Comparison of ENCODE assay signal across 14 cellular contexts in genomic region chr6:12047304-12047703, GRCh38. TPM values are rescaled to one million over a fixed set of nuclear protein-coding genes. Genes with fewer than 3 reads are reported as not detected.
A peak's percentile ranks its signal among the peaks of the same experiment; 100 is the strongest.
DNase-seq lines count a peak whose midpoint lies in the region; ATAC-seq, FAIRE-seq and TF ChIP-seq lines count a peak whose summit lies in the region.
"Had no signal": no experiment of that assay in that cellular context is flagged by ENCODE, and none has a peak within 500 bp of the region (broad histone marks: within the 10 kb centered on the region; RNA-seq: fewer than 3 reads in every experiment).

No MANE protein-coding gene starts in this region.

- intact Hi-C loops in CD4-positive, alpha-beta memory T cell (cut with micrococcal nuclease), result no loop called here
- intact Hi-C loops in IMR-90 (cut with micrococcal nuclease), result no loop called here
- intact Hi-C loops in lower lobe of right lung (cut with DNase I), result no loop called here

- CTCF ChIA-PET in CD4-positive, alpha-beta memory T cell (lab: Charles Lee; ENCODE audit: partially characterized antibody), result interaction anchor here (0.8 to 1.1 kb wide), 2 partner anchors 10 to 186 kb away, joined by 3 read pairs; no protein-coding TSS in a partner anchor
- CTCF ChIA-PET in IMR-90 (lab: Yijun Ruan, JAX), result no interaction called here

- H2BK15ac ChIP-seq in IMR-90 (ENCODE audit: low read depth, low read length), result no peak overlapping the region

- 0 out of 2 replicates have a peak overlapping the region, but pooled peaks have one; percentile 39 for H3K14ac ChIP-seq in IMR-90 (replicated peaks; ENCODE audit: low read depth, low read length)

- no peak for TF ChIP-seq RAD21 in IMR-90 (IDR thresholded peaks at IDR 0.05; ENCODE audit: low read length)

- peaks cover 37% of the 10 kb centered on the region for H3K4me1 ChIP-seq in CD4-positive, alpha-beta memory T cell (ENCODE audit: insufficient read depth, low read length)
- H3K4me1 ChIP-seq in IMR-90 (ENCODE audit: control insufficient read depth, insufficient read depth, low read length) (peaks cover 12% of the 10 kb centered on the region), lower lobe of right lung (peaks cover 17% of the 10 kb centered on the region)
- peaks cover 3% of the 10 kb centered on the region for H3K4me1 ChIP-seq in effector memory CD4-positive, alpha-beta T cell (ENCODE audit: control insufficient read depth, insufficient read depth, low read length, poor library complexity, severe bottlenecking)

- BruUV-seq in IMR-90 (replicated peaks; lab: Mats Ljungman, UMichigan), result no TSS peak

- 0 out of 2 replicates have a peak overlapping the region, but pooled peaks have one; percentile 5 for H2BK20ac ChIP-seq in IMR-90 (ENCODE audit: low read depth, low read length)

- dilution Hi-C loops in IMR-90 (cut with HindIII; ENCODE audit: low sequenced_read_pairs, unreplicated experiment), result no loop called here

- H3K27ac Mint-ChIP-seq in CD4-positive, alpha-beta memory T cell, result peak overlapping the region in 5 of 7 donors; percentile 2 to 86 (median 39)

- WGBS in IMR-90 (ENCODE audit: extremely low coverage in 2 of 2, insufficient read length in 1 of 2), 2 experiments, result 92% methylated on average over 6 of the region's 9 CpGs; no CpG with 5 or more reads in 1 of the 2 experiments

- H4K20me1 ChIP-seq in IMR-90 (ENCODE audit: insufficient read depth, low read length), result 0 out of 2 replicates have a peak, but pooled peaks cover 3% of the 10 kb centered on the region

- no peak overlapping the region for H2BK5ac ChIP-seq in IMR-90 (ENCODE audit: low read depth, low read length, poor library complexity, severe bottlenecking)

- in situ Hi-C loops in IMR-90 (cut with MboI; ENCODE audit: low sequenced_read_pairs), result no loop called here

- H3K9ac ChIP-seq in IMR-90 (ENCODE audit: low read depth, low read length), result no peak overlapping the region
- H3K9ac ChIP-seq: BLaER1 had no signal

- peak overlapping the region; percentile 40; the same call in 1 of the 2 replicates for H3K4ac ChIP-seq in IMR-90 (ENCODE audit: low read depth, low read length)

- no peak for FAIRE-seq in GM12892 (lab: Jason Lieb, UNC)

- no peak for TF ChIP-seq CTCF in IMR-90 (conservative IDR thresholded peaks at IDR 0.05; ENCODE audit: low read depth, low read length)
- TF ChIP-seq CTCF in lower lobe of right lung (IDR thresholded peaks at IDR 0.05), result no peak

- no peak overlapping the region for H3K27ac ChIP-seq in CD4-positive, alpha-beta memory T cell (ENCODE audit: low read depth, low read length)
- H3K27ac ChIP-seq in IMR-90 (ENCODE audit: insufficient read depth, low read length) (no peak overlapping the region), lower lobe of right lung (peak overlapping the region; percentile 21)
- no peak overlapping the region for H3K27ac ChIP-seq in effector memory CD4-positive, alpha-beta T cell (ENCODE audit: insufficient read depth, low read length, poor library complexity, severe bottlenecking)
- H3K27ac ChIP-seq: BLaER1 had no signal

- H2BK120ac ChIP-seq in IMR-90 (ENCODE audit: low read depth, low read length), result no peak overlapping the region

- ATAC-seq in IMR-90 (ENCODE audit: low read depth) (no peak), lower lobe of right lung (peak in 1 of 2 donors; percentile 57), GM18868 (IDR thresholded peaks at IDR 0.05; ENCODE audit: unreplicated experiment) (no peak), GM21390 (IDR thresholded peaks at IDR 0.05; ENCODE audit: unreplicated experiment) (no peak)
- ATAC-seq: heart right ventricle, left cardiac atrium had no signal

- no peaks in the 10 kb centered on the region for H3K27me3 ChIP-seq in CD4-positive, alpha-beta memory T cell (ENCODE audit: insufficient read depth, low read length)
- no peaks in the 10 kb centered on the region for H3K27me3 ChIP-seq in IMR-90 (ENCODE audit: control insufficient read depth, insufficient read depth, low read length)
- H3K27me3 ChIP-seq in lower lobe of right lung (ENCODE audit: low read depth), result no peaks in the 10 kb centered on the region
- no peaks in the 10 kb centered on the region for H3K27me3 ChIP-seq in effector memory CD4-positive, alpha-beta T cell (replicated peaks; ENCODE audit: control insufficient read depth, insufficient read depth, low read length, poor library complexity, severe bottlenecking)
- H3K27me3 ChIP-seq: BLaER1, heart right ventricle had no signal

- POLR2A ChIA-PET in CD4-positive, alpha-beta memory T cell (lab: Charles Lee; ENCODE audit: partially characterized antibody), result interaction anchor here (2.0 kb wide), 1 partner anchor 34 kb away, joined by 8 read pairs; no protein-coding TSS in a partner anchor
- POLR2A ChIA-PET in IMR-90 (lab: Charles Lee; ENCODE audit: unreplicated experiment), result no interaction called here

- H3K4me2 ChIP-seq in IMR-90 (ENCODE audit: low read depth, low read length), result no peak overlapping the region
- H3K4me2 ChIP-seq: BLaER1 had no signal

- peak overlapping the region; percentile 57 for H2AK9ac ChIP-seq in IMR-90 (replicated peaks; ENCODE audit: low read depth, low read length, poor library complexity)

- H3K36me3 ChIP-seq in CD4-positive, alpha-beta memory T cell (ENCODE audit: insufficient read depth, low read length), result no peaks in the 10 kb centered on the region
- H3K36me3 ChIP-seq in IMR-90 (ENCODE audit: control insufficient read depth, insufficient read depth, low read length) (no peaks in the 10 kb centered on the region), lower lobe of right lung (no peaks in the 10 kb centered on the region)
- H3K36me3 ChIP-seq in effector memory CD4-positive, alpha-beta T cell (ENCODE audit: control insufficient read depth, insufficient read depth, low read length), result no peaks in the 10 kb centered on the region
- H3K36me3 ChIP-seq: heart right ventricle had no signal

- no peak overlapping the region for H4K8ac ChIP-seq in IMR-90 (ENCODE audit: low read depth in 2 of 2, low read length in 2 of 2)

- peaks cover 30 to 65% (median 52%) of the 10 kb centered on the region in 4 donors for H3K4me1 Mint-ChIP-seq in CD4-positive, alpha-beta memory T cell

- no peak overlapping the region for H3K56ac ChIP-seq in IMR-90 (ENCODE audit: extremely low read depth, insufficient read depth, low read length)

- no peak overlapping the region; the same call in 1 of the 2 replicates for H4K91ac ChIP-seq in IMR-90 (ENCODE audit: insufficient read depth, low read depth, low read length)

- H2AFZ ChIP-seq in IMR-90 (replicated peaks; ENCODE audit: low read length, poor library complexity), result no peak overlapping the region

- TF ChIP-seq POLR2A in GM12892 (IDR thresholded peaks at IDR 0.05; ENCODE audit: low read depth, low read length), result peak; percentile 60; the same call in 1 of the 2 replicates
- TF ChIP-seq POLR2A in IMR-90 (IDR thresholded peaks at IDR 0.05; ENCODE audit: low read depth, low read length), result no peak

- no peak overlapping the region for H3K4me3 ChIP-seq in CD4-positive, alpha-beta memory T cell (ENCODE audit: low read length in 2 of 2)
- H3K4me3 ChIP-seq in IMR-90 (ENCODE audit: insufficient read depth, low read depth, low read length), result no peak overlapping the region
- H3K4me3 ChIP-seq in lower lobe of right lung, result no peak overlapping the region
- H3K4me3 ChIP-seq in effector memory CD4-positive, alpha-beta T cell (ENCODE audit: insufficient read depth, low read depth, low read length, poor library complexity, severe bottlenecking), result no peak overlapping the region
- H3K4me3 ChIP-seq: BLaER1, heart right ventricle had no signal

- no peak overlapping the region for H3K23ac ChIP-seq in IMR-90 (ENCODE audit: low read depth, low read length)

- no peak for DNase-seq in CD4-positive, alpha-beta memory T cell
- DNase-seq in GM12892 (ENCODE audit: insufficient read length), result no peak
- no peak for DNase-seq in IMR-90
- no peak for DNase-seq in lower lobe of right lung
- DNase-seq in effector memory CD4-positive, alpha-beta T cell, result no peak
- no peak for DNase-seq in SHP77 (lab: John Stamatoyannopoulos, UW)
- DNase-seq: cerebellar nuclear complex, GOT3, heart right ventricle, left cardiac atrium, substantia nigra had no signal

- peaks cover 16% of the 10 kb centered on the region for H3K9me1 ChIP-seq in IMR-90 (ENCODE audit: insufficient read depth, low read length)

- peak overlapping the region; percentile 23; the same call in 1 of the 2 replicates for H2AK5ac ChIP-seq in IMR-90 (ENCODE audit: low read depth, low read length)

- H3K79me1 ChIP-seq in IMR-90 (ENCODE audit: low read depth in 1 of 2, low read length in 2 of 2), result peaks cover 26 to 52% of the 10 kb centered on the region in 2 experiments

- no peak overlapping the region for H3K18ac ChIP-seq in IMR-90 (ENCODE audit: low read depth, low read length)

- no peaks in the 10 kb centered on the region for H3K27me3 Mint-ChIP-seq in CD4-positive, alpha-beta memory T cell

- H3K9me3 Mint-ChIP-seq in CD4-positive, alpha-beta memory T cell, result no peaks in the 10 kb centered on the region

- H4K5ac ChIP-seq in IMR-90 (ENCODE audit: low read depth, low read length), result no peak overlapping the region

- H3K36me3 Mint-ChIP-seq in CD4-positive, alpha-beta memory T cell, result peaks cover 0 to 5% of the 10 kb centered on the region in 2 donors

- H3K4me3 Mint-ChIP-seq in CD4-positive, alpha-beta memory T cell, result no peak overlapping the region

- no peaks in the 10 kb centered on the region for H3K9me3 ChIP-seq in CD4-positive, alpha-beta memory T cell (ENCODE audit: control insufficient read depth in 1 of 2, low read length in 2 of 2)
- no peaks in the 10 kb centered on the region for H3K9me3 ChIP-seq in IMR-90 (ENCODE audit: control insufficient read depth, insufficient read depth, low read length)
- H3K9me3 ChIP-seq in lower lobe of right lung, result no peaks in the 10 kb centered on the region
- H3K9me3 ChIP-seq in effector memory CD4-positive, alpha-beta T cell (ENCODE audit: control insufficient read depth, low read length), result no peaks in the 10 kb centered on the region
- H3K9me3 ChIP-seq: BLaER1, heart right ventricle had no signal

TF ChIP-seq in IMR-90, 13 proteins besides CTCF, POLR2A, EP300 and RAD21 (continues in another document):
- TF ChIP-seq USF2 (IDR thresholded peaks at IDR 0.05; ENCODE audit: low read depth, low read length) (no peak), MAZ (IDR thresholded peaks at IDR 0.05; ENCODE audit: borderline replicate concordance, low read depth, low read length) (no peak)

RNA-seq across cellular contexts. Expression of gene HIVEP1, which starts 35.2 kb away (rescaled TPM):
- 10 to 100 TPM; 16.6 to 17.6 TPM for total RNA-seq in CD4-positive, alpha-beta memory T cell
- polyA plus RNA-seq in CD4-positive, alpha-beta memory T cell, result 1 to 10 TPM in 1 of 2 donors, under 1 TPM in 1; 0.47 to 7.2 TPM
- polyA plus RNA-seq in GM12892 (2012; ENCODE audit: missing spikeins), result 19.0 TPM
- total RNA-seq in IMR-90 (2012; rRNA removed) (16.7 and 17.2 TPM in 2 replicates), lower lobe of right lung (22.8 TPM)
- 13.0 and 14.4 TPM in 2 replicates for polyA plus RNA-seq in IMR-90 (2012; rRNA removed)
- 7.3 and 8.8 TPM in 2 replicates for polyA plus RNA-seq in IMR-90 (2012; cell fraction: cytosol; rRNA removed)
- polyA plus RNA-seq in IMR-90 (2012; cell fraction: nucleus; rRNA removed; ENCODE audit: low replicate concordance), result 32.2 and 33.4 TPM in 2 replicates
